ENCODE assay signal across 16 cellular contexts in genomic region chr7:99293167-99293566, GRCh38. TPM values are rescaled to one million over a fixed set of nuclear protein-coding genes. Genes with fewer than 3 reads are reported as not detected.
DNase-seq lines count a peak whose midpoint lies in the region; ATAC-seq and TF ChIP-seq lines count a peak whose summit lies in the region.
"Had no signal": no experiment of that assay in that cellular context is flagged by ENCODE, and none has a peak within 500 bp of the region (broad histone marks: within the 10 kb centered on the region; RNA-seq: fewer than 3 reads in every experiment).

No MANE protein-coding gene starts in this region.

- H2BK5ac ChIP-seq in H9 (ENCODE audit: insufficient read length, low read length), result no peak overlapping the region

- H2AFZ ChIP-seq in H9 (ENCODE audit: low read length), result no peak overlapping the region

- H3K27me3 Mint-ChIP-seq in Caco-2 (ENCODE audit: insufficient read depth, unreplicated experiment), result no peaks in the 10 kb centered on the region
- no peaks in the 10 kb centered on the region for H3K27me3 Mint-ChIP-seq in H9 (ENCODE audit: low read depth)
- no peaks in the 10 kb centered on the region for H3K27me3 Mint-ChIP-seq in WTC11 (ENCODE audit: low read depth)
- H3K27me3 Mint-ChIP-seq in nephron progenitor cell (ENCODE audit: low read depth, poor library complexity), result peaks cover 6% of the 10 kb centered on the region
- no peaks in the 10 kb centered on the region for H3K27me3 Mint-ChIP-seq in endothelial cell (ENCODE audit: unreplicated experiment)
- H3K27me3 Mint-ChIP-seq: CD4-positive, alpha-beta T cell had no signal

- H3K27ac Mint-ChIP-seq in Caco-2 (ENCODE audit: unreplicated experiment) (peak overlapping the region; percentile 37), H9 (peak overlapping the region in 2 of 3 experiments; percentile 8 to 20; a peak in 2 of 7 replicates), WTC11 (0 out of 2 replicates have a peak overlapping the region, but pooled peaks have one; percentile 63), nephron progenitor cell (peak overlapping the region; percentile 37), endothelial cell (ENCODE audit: unreplicated experiment) (no peak overlapping the region)
- H3K27ac Mint-ChIP-seq: CD4-positive, alpha-beta T cell had no signal

- H3T11ph ChIP-seq in H9 (ENCODE audit: low read length), result no peak overlapping the region

- 0 out of 2 replicates have a peak, but pooled peaks cover 3% of the 10 kb centered on the region for H3K4me1 ChIP-seq in Caco-2
- H3K4me1 ChIP-seq in H9 (ENCODE audit: insufficient read depth, low read length), result no peaks in the 10 kb centered on the region; the same call in 1 of the 2 replicates
- H3K4me1 ChIP-seq: HAP-1 had no signal

- H3K36me3 Mint-ChIP-seq in Caco-2 (ENCODE audit: insufficient read depth, unreplicated experiment) (no peaks in the 10 kb centered on the region), H9 (ENCODE audit: insufficient read depth in 1 of 3, low read depth in 3 of 3) (no peaks in the 10 kb centered on the region), WTC11 (no peaks in the 10 kb centered on the region), nephron progenitor cell (ENCODE audit: low read depth) (no peaks in the 10 kb centered on the region), endothelial cell (ENCODE audit: low read depth, unreplicated experiment) (no peaks in the 10 kb centered on the region)

- no peak overlapping the region for H2BK15ac ChIP-seq in H9 (ENCODE audit: low read depth, low read length)

- ATAC-seq in WTC11 (no peak), HG03097 (IDR thresholded peaks at IDR 0.05; ENCODE audit: low FRiP score, unreplicated experiment) (no peak)

- H4K20me1 ChIP-seq in H9 (ENCODE audit: control insufficient read depth, insufficient read depth, insufficient read length), result no peaks in the 10 kb centered on the region

- H3K27ac ChIP-seq in H9 (ENCODE audit: insufficient read length, low read depth, low read length), result no peak overlapping the region
- H3K27ac ChIP-seq: C4-2B had no signal

- H4K8ac ChIP-seq in H9 (replicated peaks; ENCODE audit: insufficient read length, low read depth, low read length), result no peak overlapping the region

- H3K9me3 ChIP-seq in Caco-2 (no peaks in the 10 kb centered on the region), H9 (ENCODE audit: control insufficient read depth, low read depth, low read length) (no peaks in the 10 kb centered on the region)
- H3K9me3 ChIP-seq: HAP-1 had no signal

- H3K4me3 Mint-ChIP-seq in Caco-2 (ENCODE audit: unreplicated experiment) (no peak overlapping the region), H9 (no peak overlapping the region), WTC11 (no peak overlapping the region), nephron progenitor cell (no peak overlapping the region), endothelial cell (ENCODE audit: unreplicated experiment) (no peak overlapping the region)
- H3K4me3 Mint-ChIP-seq: CD4-positive, alpha-beta T cell had no signal

- no peak overlapping the region for H3K4me2 ChIP-seq in H9 (ENCODE audit: insufficient read depth, insufficient read length, low read length)

- BruUV-seq in Caco-2 (replicated peaks; lab: Mats Ljungman, UMichigan), result no TSS peak

- no peaks in the 10 kb centered on the region for H3K23me2 ChIP-seq in H9 (ENCODE audit: insufficient read length, low read depth, low read length, poor library complexity, severe bottlenecking)

- no peaks in the 10 kb centered on the region for H3K79me1 ChIP-seq in H9 (ENCODE audit: insufficient read depth, low read depth, low read length, poor library complexity, severe bottlenecking)

- H3K4me1 Mint-ChIP-seq in Caco-2 (ENCODE audit: low read depth, unreplicated experiment), result peaks cover 4% of the 10 kb centered on the region
- H3K4me1 Mint-ChIP-seq in H9, result peaks cover 6% of the 10 kb centered on the region in 2 experiments
- peaks cover 6% of the 10 kb centered on the region; the same call in 1 of the 2 replicates for H3K4me1 Mint-ChIP-seq in WTC11
- no peaks in the 10 kb centered on the region for H3K4me1 Mint-ChIP-seq in nephron progenitor cell
- no peaks in the 10 kb centered on the region for H3K4me1 Mint-ChIP-seq in endothelial cell (ENCODE audit: unreplicated experiment)

- no peaks in the 10 kb centered on the region for H3K9me3 Mint-ChIP-seq in Caco-2 (ENCODE audit: unreplicated experiment)
- no peaks in the 10 kb centered on the region for H3K9me3 Mint-ChIP-seq in H9
- H3K9me3 Mint-ChIP-seq in WTC11, result no peaks in the 10 kb centered on the region
- H3K9me3 Mint-ChIP-seq in nephron progenitor cell, result no peaks in the 10 kb centered on the region
- no peaks in the 10 kb centered on the region for H3K9me3 Mint-ChIP-seq in endothelial cell (ENCODE audit: unreplicated experiment)
- H3K9me3 Mint-ChIP-seq: CD4-positive, alpha-beta T cell had no signal

- H3K4me3 ChIP-seq in Caco-2 (ENCODE audit: low read depth, low read length), result no peak overlapping the region
- H3K4me3 ChIP-seq: HAP-1 had no signal

- TF ChIP-seq CTCF in Caco-2 (IDR thresholded peaks at IDR 0.05; ENCODE audit: insufficient read depth in 1 of 2, low read depth in 1 of 2, low read length in 1 of 2, severe bottlenecking in 1 of 2, unreplicated experiment in 1 of 2), result no peak
- no peak for TF ChIP-seq CTCF in H9 (conservative IDR thresholded peaks at IDR 0.05)
- TF ChIP-seq CTCF in WTC11 (IDR thresholded peaks at IDR 0.05), result no peak
- TF ChIP-seq CTCF in nephron progenitor cell (IDR thresholded peaks at IDR 0.05), result no peak
- no peak for TF ChIP-seq CTCF in endothelial cell (IDR thresholded peaks at IDR 0.05; ENCODE audit: unreplicated experiment)

- no peak overlapping the region for H3K18ac ChIP-seq in H9 (ENCODE audit: insufficient read length, low read depth, low read length)

- no peaks in the 10 kb centered on the region for H3K36me3 ChIP-seq in Caco-2 (ENCODE audit: control insufficient read depth, insufficient read depth, low read length)
- H3K36me3 ChIP-seq: HAP-1 had no signal

- no peak overlapping the region for H2BK12ac ChIP-seq in H9 (ENCODE audit: insufficient read length, low read depth, low read length)

- no peaks in the 10 kb centered on the region for H3K27me3 ChIP-seq in Caco-2 (replicated peaks; ENCODE audit: control insufficient read depth, insufficient read depth, low read length)
- no peaks in the 10 kb centered on the region for H3K27me3 ChIP-seq in H9 (ENCODE audit: insufficient read depth, low read length)

- intact Hi-C loops in Caco-2 (cut with micrococcal nuclease; ENCODE audit: unreplicated experiment), result no loop called here

- H3K9ac ChIP-seq in H9 (ENCODE audit: extremely low read depth, insufficient read length, low read length), result no peak overlapping the region

- no peak overlapping the region for H4K5ac ChIP-seq in H9 (ENCODE audit: insufficient read length, low read depth, low read length)

- CTCF ChIA-PET in Caco-2 (lab: Charles Lee), result no interaction called here
- CTCF ChIA-PET in WTC11 (lab: Charles Lee), result no interaction called here

- H3K23ac ChIP-seq in H9 (ENCODE audit: insufficient read length, low read depth, low read length), result no peak overlapping the region

- no peak overlapping the region for H3K14ac ChIP-seq in H9 (ENCODE audit: insufficient read depth, low read length)

- H3K56ac ChIP-seq in H9 (ENCODE audit: insufficient read length, low read depth, low read length), result no peak overlapping the region

- H3K4ac ChIP-seq in H9 (ENCODE audit: low read depth, low read length), result no peak overlapping the region

- H2AK5ac ChIP-seq in H9 (ENCODE audit: insufficient read length, low read length), result no peak overlapping the region

- DNase-seq in Caco-2 (no peak), H9 (no peak), WTC11 (ENCODE audit: low spot score) (no peak), nephron progenitor cell (no peak), NCI-H1436 (lab: John Stamatoyannopoulos, UW) (no peak), endothelial cell (ENCODE audit: low spot score) (no peak)
- DNase-seq: ACHN; Calu3; CD4-positive, alpha-beta T cell; DMS79 treated with DMSO at 0.1 percent for 48 hours; GF-D8 had no signal

- WGBS in H9 (ENCODE audit: extremely low coverage, insufficient read length, low lambda C conversion rate), result no CpG with 5 or more reads among the region's 1 CpG

- POLR2A ChIA-PET in Caco-2 (lab: Charles Lee) (no interaction called here), WTC11 (lab: Charles Lee) (no interaction called here)

- H2BK20ac ChIP-seq in H9 (ENCODE audit: low read depth, low read length, poor library complexity, severe bottlenecking), result no peak overlapping the region

- no peak overlapping the region for H2BK120ac ChIP-seq in H9 (ENCODE audit: low read depth, low read length, poor library complexity, severe bottlenecking)

- no peak overlapping the region for H4K91ac ChIP-seq in H9 (ENCODE audit: insufficient read length, low read depth, low read length)

- no peaks in the 10 kb centered on the region for H3K79me2 ChIP-seq in H9 (ENCODE audit: insufficient read depth, low read length)

TF ChIP-seq in WTC11, 78 proteins besides CTCF, POLR2A, EP300 and RAD21 (continues in another document):
- peak; percentile 17; the same call in 1 of the 2 replicates for TF ChIP-seq GABPB1 (CRISPR knock-in tag; IDR thresholded peaks at IDR 0.05)

RNA-seq across cellular contexts. Expression of gene MYH16, which starts 20.5 kb away (rescaled TPM):
- total RNA-seq in Caco-2 (2022), result not detected in 2 replicates
- not detected in 2 replicates for total RNA-seq in H9 (2021)
- total RNA-seq in WTC11 (2021), result not detected in 3 replicates
- total RNA-seq in endothelial cell (ENCODE audit: unreplicated experiment), result not detected
- total RNA-seq: CD4-positive, alpha-beta T cell; H1; HT-29 had no signal

RNA-seq across cellular contexts. Expression of gene ARPC1A, which starts 32.5 kb away (rescaled TPM):
- total RNA-seq in Caco-2 (2022), result 190 and 201 TPM in 2 replicates
- 169 TPM in 2 replicates for total RNA-seq in H9 (2021)
- 149 to 160 TPM (median 150 TPM) in 3 replicates for total RNA-seq in WTC11 (2021)
- 196 TPM for total RNA-seq in endothelial cell (ENCODE audit: unreplicated experiment)
